In genomic region chr17:81635431-81635830, GRCh38 we compare ENCODE assay signal across 9 cellular contexts. TPM values are rescaled to one million over a fixed set of nuclear protein-coding genes. Genes with fewer than 3 reads are reported as not detected.
DNase-seq lines count a peak whose midpoint lies in the region; ATAC-seq and TF ChIP-seq lines count a peak whose summit lies in the region.
"Had no signal": no experiment of that assay in that cellular context is flagged by ENCODE, and none has a peak within 500 bp of the region (broad histone marks: within the 10 kb centered on the region; RNA-seq: fewer than 3 reads in every experiment).

No MANE protein-coding gene starts in this region.

- intact Hi-C loops in activated CD4-positive, alpha-beta T cell treated with anti-CD3 and anti-CD28 coated beads, Interleukin-2, amount 10 ng/mL, durations not matched to agents 24 days and 14 days (cut with micrococcal nuclease): no loop called here
- intact Hi-C loops in spleen (cut with DNase I; ENCODE audit: low total_unique reads): no loop called here

- peaks cover 16% of the 10 kb centered on the region for H3K36me3 Mint-ChIP-seq in activated CD4-positive, alpha-beta T cell treated with anti-CD3 and anti-CD28 coated beads, Interleukin-2, amount 10 ng/mL, durations not matched to agents 24 days and 14 days (ENCODE audit: low read depth)
- H3K36me3 Mint-ChIP-seq in activated CD8-positive, alpha-beta T cell treated with anti-CD3 and anti-CD28 coated beads, Interleukin-2, amount 10 ng/mL, durations not matched to agents 7 days and 5 days (ENCODE audit: low read depth): peaks cover 16% of the 10 kb centered on the region

- H3K36me3 ChIP-seq in iPS-15b (ENCODE audit: control insufficient read depth, insufficient read depth, low read length): no peaks in the 10 kb centered on the region
- H3K36me3 ChIP-seq in spleen: peaks cover 0 to 23% (median 0%) of the 10 kb centered on the region in 6 donors

- H3K4me1 ChIP-seq in iPS-15b (ENCODE audit: control insufficient read depth, insufficient read depth, low read length) (no peaks in the 10 kb centered on the region), spleen (peaks cover 16 to 70% (median 46%) of the 10 kb centered on the region in 6 donors)

- CTCF ChIA-PET in activated CD8-positive, alpha-beta T cell treated with anti-CD3 and anti-CD28 coated beads, Interleukin-2, amount 10 ng/mL, durations not matched to agents 7 days and 5 days (lab: Charles Lee): interaction anchor here (1.3 kb wide), 1 partner anchor 34 kb away, joined by 3 read pairs; no protein-coding TSS in a partner anchor

- no peaks in the 10 kb centered on the region for H3K27me3 ChIP-seq in iPS-15b (ENCODE audit: control insufficient read depth, insufficient read depth, low read length)
- H3K27me3 ChIP-seq in spleen (replicated peaks in 1 of 7): no peaks in the 10 kb centered on the region

- no peak for TF ChIP-seq CTCF in spleen (IDR thresholded peaks at IDR 0.05 in 8 of 11, conservative IDR thresholded peaks at IDR 0.05 in 3 of 11)

- H3K4me3 Mint-ChIP-seq in activated CD4-positive, alpha-beta T cell treated with anti-CD3 and anti-CD28 coated beads, Interleukin-2, amount 10 ng/mL, durations not matched to agents 24 days and 14 days: peak overlapping the region; percentile 97
- peak overlapping the region; percentile 90 for H3K4me3 Mint-ChIP-seq in activated CD8-positive, alpha-beta T cell treated with anti-CD3 and anti-CD28 coated beads, Interleukin-2, amount 10 ng/mL, durations not matched to agents 7 days and 5 days

- H3K9ac ChIP-seq in iPS-15b (ENCODE audit: low read depth, low read length): no peak overlapping the region

- peak overlapping the region; percentile 97 for H3K4me3 ChIP-seq in iPS-15b (ENCODE audit: low read depth, low read length)
- H3K4me3 ChIP-seq in spleen: peak overlapping the region in 6 of 8 donors; percentile 78 to 97 (median 86)

- no peak for DNase-seq in activated CD4-positive, alpha-beta T cell treated with anti-CD3 and anti-CD28 coated beads, Interleukin-2, amount 10 ng/mL, durations not matched to agents 24 days and 14 days
- no peak for DNase-seq in activated CD4-positive, alpha-beta T cell treated with anti-CD3 and anti-CD28 coated beads, Interleukin-2, amount 50 U/mL, for 4 hours
- DNase-seq in activated CD8-positive, alpha-beta T cell treated with anti-CD3 and anti-CD28 coated beads, Interleukin-2, amount 10 ng/mL, durations not matched to agents 7 days and 5 days: no peak
- DNase-seq in spleen (no peak), NCI-H2081 (lab: John Stamatoyannopoulos, UW) (no peak), OCI-M1 (lab: John Stamatoyannopoulos, UW) (no peak), NCI-H345 treated with DMSO at 0.1 percent for 48 hours (lab: John Stamatoyannopoulos, UW; ENCODE audit: unreplicated experiment) (no peak)
- DNase-seq: midbrain had no signal

- H3K4me1 Mint-ChIP-seq in activated CD4-positive, alpha-beta T cell treated with anti-CD3 and anti-CD28 coated beads, Interleukin-2, amount 10 ng/mL, durations not matched to agents 24 days and 14 days: peaks cover 14% of the 10 kb centered on the region
- peaks cover 26% of the 10 kb centered on the region for H3K4me1 Mint-ChIP-seq in activated CD8-positive, alpha-beta T cell treated with anti-CD3 and anti-CD28 coated beads, Interleukin-2, amount 10 ng/mL, durations not matched to agents 7 days and 5 days (ENCODE audit: low read depth)

- no peaks in the 10 kb centered on the region for H3K9me3 Mint-ChIP-seq in activated CD4-positive, alpha-beta T cell treated with anti-CD3 and anti-CD28 coated beads, Interleukin-2, amount 10 ng/mL, durations not matched to agents 24 days and 14 days
- no peaks in the 10 kb centered on the region for H3K9me3 Mint-ChIP-seq in activated CD8-positive, alpha-beta T cell treated with anti-CD3 and anti-CD28 coated beads, Interleukin-2, amount 10 ng/mL, durations not matched to agents 7 days and 5 days (ENCODE audit: insufficient read depth)

- TF ChIP-seq POLR2A in spleen (IDR thresholded peaks at IDR 0.05): no peak

- POLR2A ChIA-PET in activated CD8-positive, alpha-beta T cell treated with anti-CD3 and anti-CD28 coated beads, Interleukin-2, amount 10 ng/mL, durations not matched to agents 7 days and 5 days (lab: Charles Lee): no interaction called here

- ATAC-seq in activated CD8-positive, alpha-beta T cell treated with anti-CD3 and anti-CD28 coated beads, Interleukin-2, amount 10 ng/mL, durations not matched to agents 7 days and 5 days: no peak

- H3K9me3 ChIP-seq in iPS-15b (ENCODE audit: control insufficient read depth, insufficient read depth, low read length) (no peaks in the 10 kb centered on the region), spleen (no peaks in the 10 kb centered on the region)

- WGBS in spleen, 5 donors: 83 to 92% (median 90%) methylated on average over 5 of the region's 5 CpGs

- H3K27me3 Mint-ChIP-seq in activated CD4-positive, alpha-beta T cell treated with anti-CD3 and anti-CD28 coated beads, Interleukin-2, amount 10 ng/mL, durations not matched to agents 24 days and 14 days: no peaks in the 10 kb centered on the region
- no peaks in the 10 kb centered on the region for H3K27me3 Mint-ChIP-seq in activated CD8-positive, alpha-beta T cell treated with anti-CD3 and anti-CD28 coated beads, Interleukin-2, amount 10 ng/mL, durations not matched to agents 7 days and 5 days (ENCODE audit: low read depth)

- peak overlapping the region in 4 of 8 donors; percentile 91 to 96 (median 94) for H3K27ac ChIP-seq in spleen

- H3K27ac Mint-ChIP-seq in activated CD4-positive, alpha-beta T cell treated with anti-CD3 and anti-CD28 coated beads, Interleukin-2, amount 10 ng/mL, durations not matched to agents 24 days and 14 days: peak overlapping the region; percentile 63
- peak overlapping the region; percentile 81 for H3K27ac Mint-ChIP-seq in activated CD8-positive, alpha-beta T cell treated with anti-CD3 and anti-CD28 coated beads, Interleukin-2, amount 10 ng/mL, durations not matched to agents 7 days and 5 days

RNA-seq across cellular contexts. Expression of gene NPLOC4, which starts 1.5 kb away (rescaled TPM):
- 142 and 147 TPM in 2 replicates for total RNA-seq in activated CD4-positive, alpha-beta T cell treated with anti-CD3 and anti-CD28 coated beads, Interleukin-2, amount 10 ng/mL, durations not matched to agents 24 days and 14 days
- total RNA-seq in activated CD8-positive, alpha-beta T cell treated with anti-CD3 and anti-CD28 coated beads, Interleukin-2, amount 10 ng/mL, durations not matched to agents 7 days and 5 days: 100 to 1,000 TPM; 113 TPM
- total RNA-seq in spleen: 100 to 1,000 TPM in 4 of 7 donors, 10 to 100 TPM in 3; 68.8 to 130 (median 101) TPM
- 10 to 100 TPM; 19.3 to 42.8 (median 32.2) TPM for polyA plus RNA-seq in spleen

RNA-seq across cellular contexts. Expression of gene TSPAN10, which starts 1.6 kb away (rescaled TPM):
- 0.14 and 0.37 TPM in 2 replicates for total RNA-seq in activated CD4-positive, alpha-beta T cell treated with anti-CD3 and anti-CD28 coated beads, Interleukin-2, amount 10 ng/mL, durations not matched to agents 24 days and 14 days
- 1 to 10 TPM; 1.2 TPM for total RNA-seq in activated CD8-positive, alpha-beta T cell treated with anti-CD3 and anti-CD28 coated beads, Interleukin-2, amount 10 ng/mL, durations not matched to agents 7 days and 5 days
- 1 to 10 TPM in 3 of 7 donors, under 1 TPM in 2, not detected in 2; 0.37 to 1.4 (median 1.1) TPM for total RNA-seq in spleen
- 1 to 10 TPM in 2 of 3 donors, under 1 TPM in 1; 0.83 to 3.0 (median 2.9) TPM for polyA plus RNA-seq in spleen

RNA-seq across cellular contexts. Expression of gene PDE6G, which starts 20.9 kb away (rescaled TPM):
- total RNA-seq in activated CD4-positive, alpha-beta T cell treated with anti-CD3 and anti-CD28 coated beads, Interleukin-2, amount 10 ng/mL, durations not matched to agents 24 days and 14 days: 3.7 and 5.7 TPM in 2 replicates
- 10 to 100 TPM; 76.5 to 80.3 TPM for total RNA-seq in activated CD8-positive, alpha-beta T cell treated with anti-CD3 and anti-CD28 coated beads, Interleukin-2, amount 10 ng/mL, durations not matched to agents 7 days and 5 days
- total RNA-seq in spleen: 10 to 100 TPM in 6 of 7 donors, 1 to 10 TPM in 1; 6.7 to 26.8 (median 16.4) TPM
- polyA plus RNA-seq in spleen: 10 to 100 TPM; 17.8 to 27.0 (median 25.8) TPM

RNA-seq across cellular contexts. Expression of gene OXLD1, which starts 31.0 kb away (rescaled TPM):
- 52.8 and 57.8 TPM in 2 replicates for total RNA-seq in activated CD4-positive, alpha-beta T cell treated with anti-CD3 and anti-CD28 coated beads, Interleukin-2, amount 10 ng/mL, durations not matched to agents 24 days and 14 days
- total RNA-seq in activated CD8-positive, alpha-beta T cell treated with anti-CD3 and anti-CD28 coated beads, Interleukin-2, amount 10 ng/mL, durations not matched to agents 7 days and 5 days: 10 to 100 TPM; 48.5 to 52.3 TPM
- total RNA-seq in spleen: 10 to 100 TPM; 29.4 to 53.8 (median 32.1) TPM
- polyA plus RNA-seq in spleen: 100 to 1,000 TPM; 102 to 110 (median 106) TPM

RNA-seq across cellular contexts. Expression of gene CCDC137, which starts 31.1 kb away (rescaled TPM):
- total RNA-seq in activated CD4-positive, alpha-beta T cell treated with anti-CD3 and anti-CD28 coated beads, Interleukin-2, amount 10 ng/mL, durations not matched to agents 24 days and 14 days: 54.7 and 60.2 TPM in 2 replicates
- total RNA-seq in activated CD8-positive, alpha-beta T cell treated with anti-CD3 and anti-CD28 coated beads, Interleukin-2, amount 10 ng/mL, durations not matched to agents 7 days and 5 days: 10 to 100 TPM; 42.3 to 43.7 TPM
- total RNA-seq in spleen: 10 to 100 TPM; 10.7 to 24.2 (median 19.0) TPM
- 10 to 100 TPM; 20.7 to 40.1 (median 21.4) TPM for polyA plus RNA-seq in spleen
